In the genomic region with DNA sequence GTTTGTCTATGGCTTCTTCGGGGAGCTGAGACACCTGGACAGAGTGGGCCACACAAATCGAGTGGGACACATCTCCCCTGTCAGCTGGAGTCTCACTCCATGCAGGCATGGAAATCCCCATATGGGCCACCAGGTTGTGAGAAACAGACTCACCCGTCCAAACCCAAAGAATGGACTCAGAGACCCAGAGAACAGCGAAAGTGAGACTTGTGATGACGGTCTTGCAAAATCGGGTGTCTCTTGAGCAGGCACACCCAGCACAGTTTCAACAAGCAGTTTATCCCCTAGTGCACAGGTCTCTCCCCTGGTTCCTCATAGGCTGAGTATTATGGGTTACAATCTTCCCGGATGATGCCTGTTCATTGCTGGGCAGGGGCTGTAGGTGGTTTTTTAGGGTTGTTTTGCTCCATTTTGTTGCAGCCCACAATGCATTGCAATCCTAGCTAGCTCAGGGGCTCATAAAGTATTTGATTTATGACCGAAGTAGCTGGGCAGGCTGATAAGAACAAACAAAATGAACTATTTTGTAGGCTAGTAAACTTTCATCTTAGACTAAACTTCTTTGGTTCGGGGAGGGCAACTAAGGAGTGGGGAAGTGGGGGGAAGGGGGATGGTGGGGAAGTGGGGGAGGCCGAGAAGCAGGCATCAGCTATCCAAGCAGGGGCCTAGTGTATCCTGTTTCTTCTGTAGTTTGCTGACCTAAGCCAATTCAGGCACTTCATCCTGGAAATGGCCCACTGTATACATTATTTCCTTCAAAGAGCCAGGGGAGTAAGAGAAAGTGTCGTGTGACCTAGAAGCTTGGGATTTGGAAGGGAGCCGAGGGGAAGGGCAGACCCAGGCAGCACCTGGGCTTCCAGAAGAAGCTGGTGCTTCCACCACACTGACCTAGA, we compare ENCODE assay signal across 26 cellular contexts. TPM values are rescaled to one million over a fixed set of nuclear protein-coding genes. Genes with fewer than 3 reads are reported as not detected.
A peak's percentile ranks its signal among the peaks of the same experiment; 100 is the strongest.
DNase-seq lines count a peak whose midpoint lies in the region; ATAC-seq, FAIRE-seq and TF ChIP-seq lines count a peak whose summit lies in the region.
"Had no signal": no experiment of that assay in that cellular context is flagged by ENCODE, and none has a peak within 500 bp of the region (broad histone marks: within the 10 kb centered on the region; RNA-seq: fewer than 3 reads in every experiment).

No MANE protein-coding gene starts in this region.

- H3K36me3 ChIP-seq in right atrium auricular region (no peaks in the 10 kb centered on the region), lower lobe of right lung (no peaks in the 10 kb centered on the region)
- H3K36me3 ChIP-seq: ascending aorta, gastrocnemius medialis, stomach, upper lobe of left lung had no signal

- H3K4me1 ChIP-seq in right atrium auricular region: no peaks in the 10 kb centered on the region
- H3K4me1 ChIP-seq in lower lobe of right lung: no peaks in the 10 kb centered on the region
- H3K4me1 ChIP-seq: ascending aorta, gastrocnemius medialis, upper lobe of left lung had no signal

- peak; percentile 41 for ATAC-seq in Right ventricle myocardium superior (ENCODE audit: poor library complexity)
- ATAC-seq in lower lobe of right lung: peak; percentile 55 to 61
- ATAC-seq in GM21528 (IDR thresholded peaks at IDR 0.05; ENCODE audit: low FRiP score, unreplicated experiment): no peak
- ATAC-seq: activated CD8-positive, alpha-beta memory T cell treated with anti-CD3 and anti-CD28 coated beads, Interleukin-2, amount 10 ng/mL, durations not matched to agents 7 days and 5 days; activated naive CD4-positive, alpha-beta T cell treated with anti-CD3 and anti-CD28 coated beads, Interleukin-2, amount 50 U/mL, for 72 hours; gastrocnemius medialis; Right ventricle myocardium inferior had no signal

- H3K27me3 ChIP-seq in right atrium auricular region (no peaks in the 10 kb centered on the region), lower lobe of right lung (ENCODE audit: low read depth) (peaks cover 4% of the 10 kb centered on the region)
- H3K27me3 ChIP-seq: ascending aorta, upper lobe of left lung had no signal

- no peak for DNase-seq in Right ventricle myocardium superior
- no peak for DNase-seq in right atrium auricular region (ENCODE audit: low spot score)
- DNase-seq in NOMO-1 treated with dmso at 0.1 percent for 144 hours (lab: John Stamatoyannopoulos, UW; ENCODE audit: unreplicated experiment): peak; percentile 48
- DNase-seq in lower lobe of right lung: no peak
- no peak for DNase-seq in RCC 7860 (ENCODE audit: low spot score)
- DNase-seq in occipital lobe (lab: John Stamatoyannopoulos, UW): no peak
- DNase-seq in midbrain (lab: John Stamatoyannopoulos, UW): no peak
- DNase-seq: activated CD4-positive, alpha-beta T cell treated with anti-CD3 and anti-CD28 coated beads, Interleukin-2, amount 10 ng/mL, durations not matched to agents 24 days and 14 days; activated CD8-positive, alpha-beta memory T cell treated with anti-CD3 and anti-CD28 coated beads, Interleukin-2, amount 10 ng/mL, durations not matched to agents 7 days and 5 days; COR-L47; gastrocnemius medialis; mesendoderm; NCI-H1105; NCI-H2081; NCI-H446; posterior cingulate gyrus; stimulated activated CD4-positive, alpha-beta T cell treated with anti-CD3 and anti-CD28 coated beads, Interleukin-4, amount 100 ng/mL, for 24 hours; stomach had no signal

- H3K27ac ChIP-seq in right atrium auricular region: no peak overlapping the region
- peak overlapping the region; percentile 65 for H3K27ac ChIP-seq in lower lobe of right lung
- H3K27ac ChIP-seq: ascending aorta, gastrocnemius medialis, stomach had no signal

- intact Hi-C loops in Right ventricle myocardium superior (cut with DNase I): no loop called here
- intact Hi-C loops in lower lobe of right lung (cut with DNase I): no loop called here

- no peaks in the 10 kb centered on the region for H3K9me3 ChIP-seq in right atrium auricular region
- no peaks in the 10 kb centered on the region for H3K9me3 ChIP-seq in lower lobe of right lung
- H3K9me3 ChIP-seq: ascending aorta, gastrocnemius medialis, stomach, upper lobe of left lung had no signal

- no peak for FAIRE-seq in RCC 7860 (lab: Jason Lieb, UNC)

- H3K4me3 ChIP-seq in right atrium auricular region (no peak overlapping the region), lower lobe of right lung (peak overlapping the region; percentile 40)
- H3K4me3 ChIP-seq: ascending aorta, gastrocnemius medialis, skin epidermis, stomach had no signal

- TF ChIP-seq CTCF in right atrium auricular region (IDR thresholded peaks at IDR 0.05) (no peak), lower lobe of right lung (IDR thresholded peaks at IDR 0.05) (no peak)

RNA-seq across cellular contexts. Expression of a gene that starts 45.4 kb away (rescaled TPM):
- total RNA-seq in Right ventricle myocardium superior: 1.5 TPM
- total RNA-seq in right atrium auricular region: under 1 TPM; 0.39 to 0.67 TPM
- 10.7 TPM for total RNA-seq in lower lobe of right lung
- 4.5 TPM for total RNA-seq in occipital lobe
- total RNA-seq: A172, HT-29 had no signal
